8 cellular contexts compared by ENCODE assay signal in the genomic region with DNA sequence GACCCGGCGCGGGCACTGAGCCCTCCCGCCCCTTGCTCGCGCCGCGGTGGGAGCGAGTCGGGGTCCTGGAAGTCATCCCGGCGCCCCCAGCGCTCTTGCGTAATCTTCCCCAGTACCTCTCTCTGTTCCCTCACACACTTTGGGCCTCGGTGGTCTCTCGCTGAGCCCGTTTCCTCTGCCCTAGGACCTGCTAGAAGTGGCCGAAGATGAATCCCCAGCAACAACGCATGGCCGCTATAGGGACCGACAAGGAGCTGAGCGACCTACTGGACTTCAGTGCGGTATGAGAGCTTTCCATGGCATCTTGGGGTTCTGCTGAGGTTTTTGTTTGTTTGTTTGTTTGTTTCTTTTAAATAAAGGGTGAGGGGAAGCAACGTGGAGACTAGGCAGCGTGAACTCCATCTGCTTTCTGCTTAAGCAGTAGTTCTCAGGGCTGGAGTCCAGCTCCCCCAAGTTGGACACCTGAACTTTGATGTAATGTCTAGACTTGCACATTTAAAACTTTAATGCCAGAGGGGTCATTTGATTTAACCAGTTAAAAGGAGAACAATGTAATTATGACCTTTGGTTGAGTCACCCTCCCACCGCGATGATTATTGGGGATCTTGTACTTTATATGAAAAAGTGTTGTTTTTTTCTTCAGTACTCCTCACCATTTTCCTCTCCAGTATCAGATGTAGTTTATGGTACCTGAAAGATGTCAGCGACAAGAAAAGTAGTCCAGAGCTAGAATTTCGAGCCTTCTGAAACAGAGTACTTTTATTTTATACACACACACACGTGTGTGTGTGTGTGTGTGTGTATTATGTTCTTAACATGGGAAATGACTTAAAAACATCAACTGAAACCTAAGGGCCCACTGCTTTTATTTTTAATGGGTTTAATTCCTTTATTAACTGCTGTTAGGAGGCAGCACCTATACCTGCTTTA. TPM values are rescaled to one million over a fixed set of nuclear protein-coding genes. Genes with fewer than 3 reads are reported as not detected.
DNase-seq lines count a peak whose midpoint lies in the region; ATAC-seq and TF ChIP-seq lines count a peak whose summit lies in the region.

No MANE protein-coding gene starts in this region.

- H3K4me1 ChIP-seq in esophagus squamous epithelium: peaks cover 6 to 66% (median 12%) of the 10 kb centered on the region in 3 donors

- WGBS in esophagus squamous epithelium, 2 donors: 3% methylated on average over 19 to 29 of the region's 30 CpGs

- H3K4me3 ChIP-seq in esophagus squamous epithelium: peak overlapping the region; percentile 83 to 99 (median 95)

- H3K4me1 Mint-ChIP-seq in natural killer cell treated with Interleukin-12 subunit alpha and Interleukin-12 subunit beta and Interleukin-15 and Interleukin-18, amount 100 ng/mL, for 72 hours (ENCODE audit: low read depth in 2 of 2): peaks cover 25 to 38% of the 10 kb centered on the region in 2 donors

- no peaks in the 10 kb centered on the region for H3K9me3 Mint-ChIP-seq in natural killer cell treated with Interleukin-12 subunit alpha and Interleukin-12 subunit beta and Interleukin-15 and Interleukin-18, amount 100 ng/mL, for 72 hours

- no peak for TF ChIP-seq CTCF in esophagus squamous epithelium (IDR thresholded peaks at IDR 0.05)

- H3K27me3 ChIP-seq in esophagus squamous epithelium: no peaks in the 10 kb centered on the region

- H3K27ac Mint-ChIP-seq in natural killer cell treated with Interleukin-12 subunit alpha and Interleukin-12 subunit beta and Interleukin-15 and Interleukin-18, amount 100 ng/mL, for 72 hours: peak overlapping the region; percentile 71 to 87

- H3K9me3 ChIP-seq in esophagus squamous epithelium: no peaks in the 10 kb centered on the region

- ATAC-seq in GM21825 (IDR thresholded peaks at IDR 0.05; ENCODE audit: unreplicated experiment): peak; percentile 5
- peak in 1 of 2 donors; percentile 2 for ATAC-seq in natural killer cell treated with Interleukin-12 subunit alpha and Interleukin-12 subunit beta and Interleukin-15 and Interleukin-18, amount 100 ng/mL, for 72 hours

- intact Hi-C loops in esophagus squamous epithelium (cut with DNase I): no loop called here

- peaks cover 15% of the 10 kb centered on the region for H3K36me3 Mint-ChIP-seq in natural killer cell treated with Interleukin-12 subunit alpha and Interleukin-12 subunit beta and Interleukin-15 and Interleukin-18, amount 100 ng/mL, for 72 hours

- H3K27ac ChIP-seq in esophagus squamous epithelium: peak overlapping the region; percentile 95 to 97 (median 96)

- H3K36me3 ChIP-seq in esophagus squamous epithelium: peaks cover 0 to 27% (median 0%) of the 10 kb centered on the region in 3 donors

- TF ChIP-seq POLR2A in esophagus squamous epithelium (IDR thresholded peaks at IDR 0.05): no peak

- H3K4me3 Mint-ChIP-seq in natural killer cell treated with Interleukin-12 subunit alpha and Interleukin-12 subunit beta and Interleukin-15 and Interleukin-18, amount 100 ng/mL, for 72 hours: peak overlapping the region; percentile 88

- no peaks in the 10 kb centered on the region for H3K27me3 Mint-ChIP-seq in natural killer cell treated with Interleukin-12 subunit alpha and Interleukin-12 subunit beta and Interleukin-15 and Interleukin-18, amount 100 ng/mL, for 72 hours

- DNase-seq in ELF-1 (ENCODE audit: low read depth, low spot score): peak; percentile 71
- DNase-seq in NAMALWA (ENCODE audit: low spot score): peak; percentile 60
- DNase-seq in activated CD8-positive, alpha-beta memory T cell treated with anti-CD3 and anti-CD28 coated beads, Interleukin-2, amount 50 U/mL, for 4 hours: peak; percentile 19
- no peak for DNase-seq in esophagus squamous epithelium (lab: John Stamatoyannopoulos, UW)
- DNase-seq in natural killer cell treated with Interleukin-12 subunit alpha and Interleukin-12 subunit beta and Interleukin-15 and Interleukin-18, amount 100 ng/mL, for 72 hours (ENCODE audit: low spot score): no peak
- DNase-seq in cortex of kidney (lab: John Stamatoyannopoulos, UW): no peak
- no peak for DNase-seq in NCI-H2029 (lab: John Stamatoyannopoulos, UW)

RNA-seq across cellular contexts. Expression of a gene that starts 1.5 kb away (rescaled TPM):
- 10 to 100 TPM; 28.5 to 90.4 (median 51.3) TPM for total RNA-seq in esophagus squamous epithelium
- total RNA-seq in natural killer cell treated with Interleukin-12 subunit alpha and Interleukin-12 subunit beta and Interleukin-15 and Interleukin-18, amount 100 ng/mL, for 72 hours: 100 to 1,000 TPM in 1 of 2 donors, 10 to 100 TPM in 1; 69.4 to 140 TPM

Comparison
In these comparisons a context has a peak if more than half of its experiments do, and no peak if none do; other contexts are left out.
1. DNase-seq: peak in ELF-1 (single experiment), NAMALWA (single experiment) and activated CD8-positive, alpha-beta memory T cell treated with anti-CD3 and anti-CD28 coated beads, Interleukin-2, amount 50 U/mL, for 4 hours (single experiment); none in esophagus squamous epithelium (single experiment), natural killer cell treated with Interleukin-12 subunit alpha and Interleukin-12 subunit beta and Interleukin-15 and Interleukin-18, amount 100 ng/mL, for 72 hours (single experiment), cortex of kidney (single experiment) and NCI-H2029 (single experiment).